In the genomic region with DNA sequence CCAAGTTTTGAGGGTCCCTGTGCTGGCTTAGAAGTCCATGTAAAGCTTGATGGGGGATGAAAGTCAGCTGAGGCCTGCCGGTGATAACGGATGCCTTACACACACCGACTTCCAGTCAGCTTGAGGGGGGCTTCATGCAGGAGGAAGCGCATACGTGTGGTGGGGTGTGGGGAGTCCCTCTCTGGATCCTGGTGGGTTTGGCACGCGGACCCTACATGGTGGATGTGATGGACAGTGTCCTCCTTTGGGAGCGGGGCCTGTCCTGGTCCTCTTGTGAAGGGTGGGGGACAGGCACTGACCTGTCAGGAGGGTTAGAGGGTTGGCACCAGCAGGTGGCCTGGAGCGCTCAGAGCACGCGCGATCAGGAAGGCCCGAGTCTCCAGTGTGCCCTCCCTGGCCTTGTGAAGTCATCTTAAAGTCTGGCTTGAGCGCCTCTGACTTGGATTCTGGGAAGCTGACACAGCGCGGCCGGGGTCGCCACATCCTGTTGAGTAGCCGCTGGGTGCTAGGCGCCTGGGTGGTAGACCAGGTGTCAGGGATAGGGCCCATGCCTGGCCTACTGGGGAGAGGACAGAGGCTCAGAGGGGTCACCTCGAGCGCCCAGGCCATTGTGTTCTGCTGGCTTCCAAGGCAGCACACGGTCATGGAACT, we compare ENCODE assay signal across 8 cellular contexts. TPM values are rescaled to one million over a fixed set of nuclear protein-coding genes. Genes with fewer than 3 reads are reported as not detected.
A peak's percentile ranks its signal among the peaks of the same experiment; 100 is the strongest.
DNase-seq lines count a peak whose midpoint lies in the region; ATAC-seq and TF ChIP-seq lines count a peak whose summit lies in the region.

No MANE protein-coding gene starts in this region.

- H3K4me1 Mint-ChIP-seq in T-helper 1 cell treated with Interleukin-12 subunit alpha and Interleukin-12 subunit beta and Interleukin-4 antibody, amounts not matched to agents 30 μg/mL and 1 μg/mL, for 36 hours (ENCODE audit: low read depth), result peaks cover 31% of the 10 kb centered on the region
- H3K4me1 Mint-ChIP-seq in stimulated activated naive CD8-positive, alpha-beta T cell treated with anti-CD3 and anti-CD28 coated beads, Interleukin-15, Interleukin-2, amounts not matched to agents 100 ng/mL and 50 ng/mL, for 24 hours (ENCODE audit: low read depth), result peaks cover 69% of the 10 kb centered on the region

- peak overlapping the region; percentile 99 for H3K27ac ChIP-seq in VCaP

- ATAC-seq in HG03175 (IDR thresholded peaks at IDR 0.05; ENCODE audit: unreplicated experiment) (no peak), esophagus mucosa (no peak)

- DNase-seq in T-helper 1 cell, result no peak
- DNase-seq in fibroblast of mammary gland (ENCODE audit: low read depth), result peak; percentile 81
- DNase-seq in NCI-H1417 treated with DMSO at 0.1 percent for 48 hours (lab: John Stamatoyannopoulos, UW), result no peak

- H3K27me3 Mint-ChIP-seq in T-helper 1 cell treated with Interleukin-12 subunit alpha and Interleukin-12 subunit beta and Interleukin-4 antibody, amounts not matched to agents 30 μg/mL and 1 μg/mL, for 36 hours (ENCODE audit: low read depth), result no peaks in the 10 kb centered on the region
- H3K27me3 Mint-ChIP-seq in stimulated activated naive CD8-positive, alpha-beta T cell treated with anti-CD3 and anti-CD28 coated beads, Interleukin-15, Interleukin-2, amounts not matched to agents 100 ng/mL and 50 ng/mL, for 24 hours, result no peaks in the 10 kb centered on the region

- H3K36me3 Mint-ChIP-seq in T-helper 1 cell treated with Interleukin-12 subunit alpha and Interleukin-12 subunit beta and Interleukin-4 antibody, amounts not matched to agents 30 μg/mL and 1 μg/mL, for 36 hours (ENCODE audit: low read depth), result peaks cover 15% of the 10 kb centered on the region
- peaks cover 24% of the 10 kb centered on the region for H3K36me3 Mint-ChIP-seq in stimulated activated naive CD8-positive, alpha-beta T cell treated with anti-CD3 and anti-CD28 coated beads, Interleukin-15, Interleukin-2, amounts not matched to agents 100 ng/mL and 50 ng/mL, for 24 hours (ENCODE audit: low read depth)

- peak overlapping the region; percentile 96 for H3K4me3 Mint-ChIP-seq in T-helper 1 cell treated with Interleukin-12 subunit alpha and Interleukin-12 subunit beta and Interleukin-4 antibody, amounts not matched to agents 30 μg/mL and 1 μg/mL, for 36 hours
- H3K4me3 Mint-ChIP-seq in stimulated activated naive CD8-positive, alpha-beta T cell treated with anti-CD3 and anti-CD28 coated beads, Interleukin-15, Interleukin-2, amounts not matched to agents 100 ng/mL and 50 ng/mL, for 24 hours, result peak overlapping the region; percentile 95

- H3K4me3 ChIP-seq in fibroblast of mammary gland (ENCODE audit: control insufficient read depth, low read depth, low read length), result peak overlapping the region; percentile 76

- no peaks in the 10 kb centered on the region for H3K9me3 Mint-ChIP-seq in T-helper 1 cell treated with Interleukin-12 subunit alpha and Interleukin-12 subunit beta and Interleukin-4 antibody, amounts not matched to agents 30 μg/mL and 1 μg/mL, for 36 hours
- H3K9me3 Mint-ChIP-seq in stimulated activated naive CD8-positive, alpha-beta T cell treated with anti-CD3 and anti-CD28 coated beads, Interleukin-15, Interleukin-2, amounts not matched to agents 100 ng/mL and 50 ng/mL, for 24 hours, result no peaks in the 10 kb centered on the region

- peak overlapping the region; percentile 45 for H3K27ac Mint-ChIP-seq in T-helper 1 cell treated with Interleukin-12 subunit alpha and Interleukin-12 subunit beta and Interleukin-4 antibody, amounts not matched to agents 30 μg/mL and 1 μg/mL, for 36 hours
- peak overlapping the region; percentile 86 for H3K27ac Mint-ChIP-seq in stimulated activated naive CD8-positive, alpha-beta T cell treated with anti-CD3 and anti-CD28 coated beads, Interleukin-15, Interleukin-2, amounts not matched to agents 100 ng/mL and 50 ng/mL, for 24 hours

- TF ChIP-seq CTCF in VCaP (conservative IDR thresholded peaks at IDR 0.05) (no peak), fibroblast of mammary gland (conservative IDR thresholded peaks at IDR 0.05; ENCODE audit: control insufficient read depth, insufficient read depth, low read depth, low read length) (no peak)

RNA-seq across cellular contexts. Expression of gene DAZAP1, which starts 2.9 kb away (rescaled TPM):
- 91.6 TPM for total RNA-seq in esophagus mucosa

RNA-seq across cellular contexts. Expression of gene GAMT, which starts 8.9 kb away (rescaled TPM):
- 19.2 TPM for total RNA-seq in esophagus mucosa

RNA-seq across cellular contexts. Expression of gene NDUFS7, which starts 26.6 kb away (rescaled TPM):
- 120 TPM for total RNA-seq in esophagus mucosa

RNA-seq across cellular contexts. Expression of gene RPS15, which starts 27.9 kb away (rescaled TPM):
- total RNA-seq in esophagus mucosa, result 1,167 TPM

RNA-seq across cellular contexts. Expression of gene APC2, which starts 39.7 kb away (rescaled TPM):
- total RNA-seq in esophagus mucosa, result 0.48 TPM
